ENCODE assay signal across 11 cellular contexts in genomic region chr11:28231475-28231874, GRCh38.
"Had no signal": no experiment of that assay in that cellular context is flagged by ENCODE, and none has a peak within 500 bp of the region (broad histone marks: within the 10 kb centered on the region; RNA-seq: fewer than 3 reads in every experiment).

No MANE protein-coding gene starts in this region.

- H3K4me3 ChIP-seq: colonic mucosa, esophagus squamous epithelium, skin epidermis, transverse colon had no signal

- H3K9me3 ChIP-seq: colonic mucosa, esophagus squamous epithelium, transverse colon had no signal

- H3K27me3 ChIP-seq: colonic mucosa, esophagus squamous epithelium, transverse colon had no signal

- H3K4me1 ChIP-seq: colonic mucosa, esophagus squamous epithelium, transverse colon had no signal

- H3K36me3 ChIP-seq: colonic mucosa, esophagus squamous epithelium had no signal

- H3K9me3 Mint-ChIP-seq: natural killer cell treated with Interleukin-12 subunit alpha and Interleukin-12 subunit beta and Interleukin-15 and Interleukin-18, amount 100 ng/mL, for 72 hours; stimulated activated memory B cell treated with anti-CD40 and anti-IgM and Interleukin-4, amounts not matched to agents 10 μg/mL and 1 μg/mL and 100 μg/mL, for 72 hours had no signal

- H3K27me3 Mint-ChIP-seq: natural killer cell treated with Interleukin-12 subunit alpha and Interleukin-12 subunit beta and Interleukin-15 and Interleukin-18, amount 100 ng/mL, for 72 hours; stimulated activated memory B cell treated with anti-CD40 and anti-IgM and Interleukin-4, amounts not matched to agents 10 μg/mL and 1 μg/mL and 100 μg/mL, for 72 hours had no signal

- H3K27ac ChIP-seq: colonic mucosa, esophagus squamous epithelium, skin epidermis, transverse colon had no signal

- H3K4me3 Mint-ChIP-seq: natural killer cell treated with Interleukin-12 subunit alpha and Interleukin-12 subunit beta and Interleukin-15 and Interleukin-18, amount 100 ng/mL, for 72 hours; stimulated activated memory B cell treated with anti-CD40 and anti-IgM and Interleukin-4, amounts not matched to agents 10 μg/mL and 1 μg/mL and 100 μg/mL, for 72 hours had no signal

- H3K27ac Mint-ChIP-seq: natural killer cell treated with Interleukin-12 subunit alpha and Interleukin-12 subunit beta and Interleukin-15 and Interleukin-18, amount 100 ng/mL, for 72 hours; stimulated activated memory B cell treated with anti-CD40 and anti-IgM and Interleukin-4, amounts not matched to agents 10 μg/mL and 1 μg/mL and 100 μg/mL, for 72 hours had no signal

- DNase-seq: activated naive CD4-positive, alpha-beta T cell treated with anti-CD3 and anti-CD28 coated beads, Interleukin-2, amount 50 U/mL, for 16 hours; activated T-cell treated with anti-CD3 and anti-CD28 coated beads, Interleukin-2, amount 50 U/mL, for 1 hour; amniotic stem cell; colonic mucosa; esophagus squamous epithelium; mammary epithelial cell; nucleus accumbens; transverse colon had no signal
